In genomic region chr2:144824611-144825010, GRCh38 we compare ENCODE assay signal across 35 cellular contexts.
"Had no signal": no experiment of that assay in that cellular context is flagged by ENCODE, and none has a peak within 500 bp of the region (broad histone marks: within the 10 kb centered on the region; RNA-seq: fewer than 3 reads in every experiment).

No MANE protein-coding gene starts in this region.

- DNase-seq: activated B cell treated with CpG ODN at 0.5 μM for 24 hours; activated CD4-positive, alpha-beta T cell treated with anti-CD3 and anti-CD28 coated beads for 48 hours; activated CD4-positive, alpha-beta T cell treated with anti-CD3 and anti-CD28 coated beads, Interleukin-2, amount 50 U/mL, for 1 hour; activated CD4-positive, alpha-beta T cell treated with anti-CD3 and anti-CD28 coated beads, Interleukin-2, amount 50 U/mL, for 48 hours; activated CD8-positive, alpha-beta memory T cell treated with anti-CD3 and anti-CD28 coated beads, Interleukin-2, amount 10 ng/mL, durations not matched to agents 7 days and 5 days; activated CD8-positive, alpha-beta memory T cell treated with anti-CD3 and anti-CD28 coated beads, Interleukin-2, amount 50 U/mL, for 4 hours; activated CD8-positive, alpha-beta T cell treated with anti-CD3 and anti-CD28 coated beads for 36 hours; activated effector memory CD4-positive, alpha-beta T cell treated with Interleukin-2 at 50 U/mL for 16 hours; activated gamma-delta T cell treated with Interleukin-2 at 50 U/mL for 16 hours; activated naive CD4-positive, alpha-beta T cell treated with anti-CD3 and anti-CD28 coated beads, Interleukin-2, amount 50 U/mL, for 16 hours; activated naive CD4-positive, alpha-beta T cell treated with Interleukin-2 at 50 U/mL for 16 hours; activated T-cell treated with anti-CD3 and anti-CD28 coated beads for 4 hours; activated T-cell treated with anti-CD3 and anti-CD28 coated beads, Interleukin-2, amount 50 U/mL, for 24 hours; amniotic stem cell; anterior cingulate cortex; brain microvascular endothelial cell; central memory CD4-positive, alpha-beta T cell; cerebellar nuclear complex; colonic mucosa; dorsolateral prefrontal cortex; effector memory CD4-positive, alpha-beta T cell; foreskin fibroblast; gastrocnemius medialis; glutamatergic neuron; heart left ventricle; T-helper 1 cell; T-helper 17 cell; T1000; WERI-Rb-1 had no signal

- H3K27me3 ChIP-seq: brain microvascular endothelial cell, cardiac muscle cell, colonic mucosa, dorsolateral prefrontal cortex, gastrocnemius medialis, heart left ventricle had no signal

- H3K4me3 Mint-ChIP-seq: activated B cell treated with CpG ODN at 0.5 μM for 24 hours; activated CD8-positive, alpha-beta memory T cell treated with anti-CD3 and anti-CD28 coated beads, Interleukin-2, amount 10 ng/mL, durations not matched to agents 7 days and 5 days; activated CD8-positive, alpha-beta T cell treated with anti-CD3 and anti-CD28 coated beads for 36 hours; activated naive CD8-positive, alpha-beta T cell; activated T-cell treated with anti-CD3 and anti-CD28 coated beads, Interleukin-2, amount 50 U/mL, for 24 hours; activated T-helper 17 cell treated with anti-CD3 and anti-CD28 coated beads, Interleukin-2, amount 50 U/mL, for 72 hours; T-helper 17 cell; T-helper 2 cell treated with Interferon-gamma antibody and Interleukin-4, amounts not matched to agents 5 μg/mL and 100 μg/mL, for 36 hours had no signal

- H3K36me3 ChIP-seq: brain microvascular endothelial cell, cardiac muscle cell, colonic mucosa, gastrocnemius medialis, heart left ventricle, WERI-Rb-1 had no signal

- H3K36me3 Mint-ChIP-seq: activated CD8-positive, alpha-beta memory T cell treated with anti-CD3 and anti-CD28 coated beads, Interleukin-2, amount 10 ng/mL, durations not matched to agents 7 days and 5 days had no signal

- H3K9me3 Mint-ChIP-seq: activated B cell treated with CpG ODN at 0.5 μM for 24 hours; T-helper 2 cell treated with Interferon-gamma antibody and Interleukin-4, amounts not matched to agents 5 μg/mL and 100 μg/mL, for 36 hours had no signal

- H3K4me1 ChIP-seq: colonic mucosa, gastrocnemius medialis had no signal

- H3K4me3 ChIP-seq: cardiac muscle cell, colonic mucosa, dorsolateral prefrontal cortex, gastrocnemius medialis, heart left ventricle had no signal

- H3K27ac ChIP-seq: brain microvascular endothelial cell, cardiac muscle cell, colonic mucosa, dorsolateral prefrontal cortex, gastrocnemius medialis, WERI-Rb-1 had no signal

- H3K27ac Mint-ChIP-seq: activated B cell treated with CpG ODN at 0.5 μM for 24 hours; activated CD8-positive, alpha-beta memory T cell treated with anti-CD3 and anti-CD28 coated beads, Interleukin-2, amount 10 ng/mL, durations not matched to agents 7 days and 5 days; activated CD8-positive, alpha-beta T cell treated with anti-CD3 and anti-CD28 coated beads for 36 hours; activated naive CD8-positive, alpha-beta T cell; activated T-cell treated with anti-CD3 and anti-CD28 coated beads, Interleukin-2, amount 50 U/mL, for 24 hours; activated T-helper 17 cell treated with anti-CD3 and anti-CD28 coated beads, Interleukin-2, amount 50 U/mL, for 72 hours; T-helper 17 cell; T-helper 2 cell treated with Interferon-gamma antibody and Interleukin-4, amounts not matched to agents 5 μg/mL and 100 μg/mL, for 36 hours had no signal

- ATAC-seq: activated CD4-positive, CD25-positive, alpha-beta regulatory T cell treated with anti-CD3 and anti-CD28 coated beads, Interleukin-2, amount 50 U/mL, for 24 hours; activated CD8-positive, alpha-beta memory T cell treated with anti-CD3 and anti-CD28 coated beads, Interleukin-2, amount 10 ng/mL, durations not matched to agents 7 days and 5 days; activated CD8-positive, alpha-beta T cell treated with anti-CD3 and anti-CD28 coated beads for 36 hours; activated T-helper 17 cell treated with anti-CD3 and anti-CD28 coated beads, Interleukin-2, amount 50 U/mL, for 72 hours; esophagus mucosa; gastrocnemius medialis; heart left ventricle; T-helper 17 cell had no signal

- H3K4me1 Mint-ChIP-seq: activated B cell treated with CpG ODN at 0.5 μM for 24 hours; activated CD8-positive, alpha-beta memory T cell treated with anti-CD3 and anti-CD28 coated beads, Interleukin-2, amount 10 ng/mL, durations not matched to agents 7 days and 5 days; activated T-helper 17 cell treated with anti-CD3 and anti-CD28 coated beads, Interleukin-2, amount 50 U/mL, for 72 hours; T-helper 17 cell had no signal

- H3K9me3 ChIP-seq: colonic mucosa, gastrocnemius medialis had no signal

- H3K27me3 Mint-ChIP-seq: activated B cell treated with CpG ODN at 0.5 μM for 24 hours, T-helper 17 cell had no signal
